8 cellular contexts compared by ENCODE assay signal in genomic region chr14:64915025-64915424, GRCh38. TPM values are rescaled to one million over a fixed set of nuclear protein-coding genes. Genes with fewer than 3 reads are reported as not detected.
DNase-seq lines count a peak whose midpoint lies in the region; ATAC-seq lines count a peak whose summit lies in the region.

No MANE protein-coding gene starts in this region.

- no peak for ATAC-seq in stimulated activated effector memory CD8-positive, alpha-beta T cell treated with anti-CD3 and anti-CD28 coated beads, Interleukin-12 subunit alpha, Interleukin-12 subunit beta, amount 100 ng/mL, for 72 hours
- ATAC-seq in GM18870 (IDR thresholded peaks at IDR 0.05; ENCODE audit: unreplicated experiment): no peak

- peaks cover 25% of the 10 kb centered on the region for H3K36me3 Mint-ChIP-seq in activated CD4-positive, alpha-beta memory T cell treated with anti-CD3 and anti-CD28 coated beads, Interleukin-2, amount 10 ng/mL, durations not matched to agents 7 days and 5 days (ENCODE audit: low read depth)
- peaks cover 37% of the 10 kb centered on the region for H3K36me3 Mint-ChIP-seq in stimulated activated effector memory CD8-positive, alpha-beta T cell treated with anti-CD3 and anti-CD28 coated beads, Interleukin-12 subunit alpha, Interleukin-12 subunit beta, amount 100 ng/mL, for 72 hours

- WGBS in iPS DF 6.9 (ENCODE audit: insufficient coverage, insufficient read length): no CpG with 5 or more reads among the region's 4 CpGs

- H3K9me3 ChIP-seq in HAP-1 (no peaks in the 10 kb centered on the region), iPS DF 6.9 (ENCODE audit: control insufficient read depth, insufficient read depth, low read length) (no peaks in the 10 kb centered on the region)

- H3K27me3 ChIP-seq in HAP-1 (ENCODE audit: low read depth) (no peaks in the 10 kb centered on the region), iPS DF 6.9 (ENCODE audit: control insufficient read depth, insufficient read depth, low read length) (no peaks in the 10 kb centered on the region)

- CTCF ChIA-PET in activated CD4-positive, alpha-beta memory T cell treated with anti-CD3 and anti-CD28 coated beads, Interleukin-2, amount 10 ng/mL, durations not matched to agents 7 days and 5 days (lab: Charles Lee): interaction anchor here (0.7 to 2.6 kb wide), 5 partner anchors 10 to 278 kb away, joined by 3 to 15 read pairs (median 3); no protein-coding TSS in a partner anchor

- peaks cover 5% of the 10 kb centered on the region for H3K27me3 Mint-ChIP-seq in activated CD4-positive, alpha-beta memory T cell treated with anti-CD3 and anti-CD28 coated beads, Interleukin-2, amount 10 ng/mL, durations not matched to agents 7 days and 5 days

- H3K9me3 Mint-ChIP-seq in activated CD4-positive, alpha-beta memory T cell treated with anti-CD3 and anti-CD28 coated beads, Interleukin-2, amount 10 ng/mL, durations not matched to agents 7 days and 5 days: no peaks in the 10 kb centered on the region
- H3K9me3 Mint-ChIP-seq in stimulated activated effector memory CD8-positive, alpha-beta T cell treated with anti-CD3 and anti-CD28 coated beads, Interleukin-12 subunit alpha, Interleukin-12 subunit beta, amount 100 ng/mL, for 72 hours: no peaks in the 10 kb centered on the region

- DNase-seq in HAP-1 (ENCODE audit: low spot score in 2 of 2) (no peak), iPS DF 6.9 (ENCODE audit: low read depth, low spot score) (no peak), medulla oblongata (ENCODE audit: extremely low spot score) (no peak), NCI-H2227 (lab: John Stamatoyannopoulos, UW; ENCODE audit: unreplicated experiment) (no peak)
- DNase-seq in activated CD4-positive, alpha-beta memory T cell treated with anti-CD3 and anti-CD28 coated beads, Interleukin-2, amount 10 ng/mL, durations not matched to agents 7 days and 5 days: no peak
- no peak for DNase-seq in stimulated activated effector memory CD8-positive, alpha-beta T cell treated with anti-CD3 and anti-CD28 coated beads, Interleukin-12 subunit alpha, Interleukin-12 subunit beta, amount 100 ng/mL, for 72 hours (ENCODE audit: low spot score in 2 of 2)
- no peak for DNase-seq in stimulated activated CD4-positive, alpha-beta T cell treated with anti-CD3 and anti-CD28 coated beads, Interleukin-2, amount 100 ng/mL, for 48 hours

- H3K27ac Mint-ChIP-seq in activated CD4-positive, alpha-beta memory T cell treated with anti-CD3 and anti-CD28 coated beads, Interleukin-2, amount 10 ng/mL, durations not matched to agents 7 days and 5 days: peak overlapping the region; percentile 84
- H3K27ac Mint-ChIP-seq in stimulated activated effector memory CD8-positive, alpha-beta T cell treated with anti-CD3 and anti-CD28 coated beads, Interleukin-12 subunit alpha, Interleukin-12 subunit beta, amount 100 ng/mL, for 72 hours: peak overlapping the region; percentile 99

- H3K4me1 ChIP-seq in HAP-1 (peaks cover 18% of the 10 kb centered on the region), iPS DF 6.9 (ENCODE audit: control insufficient read depth, insufficient read depth, low read length) (no peaks in the 10 kb centered on the region)

- H3K4me3 Mint-ChIP-seq in activated CD4-positive, alpha-beta memory T cell treated with anti-CD3 and anti-CD28 coated beads, Interleukin-2, amount 10 ng/mL, durations not matched to agents 7 days and 5 days: peak overlapping the region; percentile 81
- peak overlapping the region; percentile 92 for H3K4me3 Mint-ChIP-seq in stimulated activated effector memory CD8-positive, alpha-beta T cell treated with anti-CD3 and anti-CD28 coated beads, Interleukin-12 subunit alpha, Interleukin-12 subunit beta, amount 100 ng/mL, for 72 hours

- in situ Hi-C loops in HAP-1 (cut with MboI; ENCODE audit: low sequenced_read_pairs): no loop called here

- H3K36me3 ChIP-seq in HAP-1 (replicated peaks) (no peaks in the 10 kb centered on the region), iPS DF 6.9 (ENCODE audit: control insufficient read depth, insufficient read depth, low read length) (no peaks in the 10 kb centered on the region)

- H3K4me3 ChIP-seq in HAP-1 (peak overlapping the region; percentile 90), iPS DF 6.9 (ENCODE audit: low read length) (peak overlapping the region; percentile 87; the same call in 1 of the 2 replicates)

- H3K27ac ChIP-seq in iPS DF 6.9 (ENCODE audit: low read length): no peak overlapping the region

- peaks cover 38% of the 10 kb centered on the region for H3K4me1 Mint-ChIP-seq in activated CD4-positive, alpha-beta memory T cell treated with anti-CD3 and anti-CD28 coated beads, Interleukin-2, amount 10 ng/mL, durations not matched to agents 7 days and 5 days
- H3K4me1 Mint-ChIP-seq in stimulated activated effector memory CD8-positive, alpha-beta T cell treated with anti-CD3 and anti-CD28 coated beads, Interleukin-12 subunit alpha, Interleukin-12 subunit beta, amount 100 ng/mL, for 72 hours: peaks cover 42% of the 10 kb centered on the region

- POLR2A ChIA-PET in activated CD4-positive, alpha-beta memory T cell treated with anti-CD3 and anti-CD28 coated beads, Interleukin-2, amount 10 ng/mL, durations not matched to agents 7 days and 5 days (lab: Charles Lee): interaction anchor here (0.7 to 3.5 kb wide), 18 partner anchors 12 to 528 kb away, joined by 3 to 60 read pairs (median 4); partner anchors contain the start of genes FNTB, GPX2 and ZBTB25

RNA-seq across cellular contexts. Expression of gene CHURC1, which starts 0.8 kb away (rescaled TPM):
- 10 to 100 TPM; 80.6 to 91.1 TPM for total RNA-seq in activated CD4-positive, alpha-beta memory T cell treated with anti-CD3 and anti-CD28 coated beads, Interleukin-2, amount 10 ng/mL, durations not matched to agents 7 days and 5 days

RNA-seq across cellular contexts. Expression of gene GPX2, which starts 27.5 kb away (rescaled TPM):
- not detected for total RNA-seq in activated CD4-positive, alpha-beta memory T cell treated with anti-CD3 and anti-CD28 coated beads, Interleukin-2, amount 10 ng/mL, durations not matched to agents 7 days and 5 days

RNA-seq across cellular contexts. Expression of gene SPTB, which starts 35.3 kb away (rescaled TPM):
- under 1 TPM; 0.08 to 0.10 TPM for total RNA-seq in activated CD4-positive, alpha-beta memory T cell treated with anti-CD3 and anti-CD28 coated beads, Interleukin-2, amount 10 ng/mL, durations not matched to agents 7 days and 5 days

RNA-seq across cellular contexts. Expression of gene RAB15, which starts 57.1 kb away (rescaled TPM):
- total RNA-seq in activated CD4-positive, alpha-beta memory T cell treated with anti-CD3 and anti-CD28 coated beads, Interleukin-2, amount 10 ng/mL, durations not matched to agents 7 days and 5 days: 1 to 10 TPM; 1.5 to 1.7 TPM
